Comparison of ENCODE assay signal across 25 cellular contexts in genomic region chr2:73301636-73302035, GRCh38. TPM values are rescaled to one million over a fixed set of nuclear protein-coding genes. Genes with fewer than 3 reads are reported as not detected.
"Had no signal": no experiment of that assay in that cellular context is flagged by ENCODE, and none has a peak within 500 bp of the region (broad histone marks: within the 10 kb centered on the region; RNA-seq: fewer than 3 reads in every experiment).

No MANE protein-coding gene starts in this region.

- H3K4me3 Mint-ChIP-seq: IgD-negative memory B cell had no signal

- H3K4me3 ChIP-seq: K562, SJCRH30 had no signal

- DNase-seq: Kasumi-1, MV-4-11, NCI-H1048, NCI-H1105 treated with DMSO at 0.1 percent for 48 hours, NCI-H1417 treated with DMSO at 0.1 percent for 48 hours, NCI-H146, NCI-H1694 treated with DMSO at 0.1 percent for 48 hours, NCI-H1930, NCI-H2081, NCI-H2107, NCI-H2227 treated with DMSO at 0.1 percent for 48 hours, NCI-H446, NCI-H510A, NCI-H524 treated with DMSO at 0.1 percent for 48 hours, NCI-H69, NCI-H774, SHP77, SJCRH30 had no signal

- H3K36me3 Mint-ChIP-seq: IgD-negative memory B cell had no signal

- H3K9ac ChIP-seq: KMS-11 had no signal

- H3K27ac ChIP-seq: HL-60, KMS-11, RWPE1, SJCRH30 had no signal

- ATAC-seq: K562, SK-N-SH treated with all-trans-retinoic acid at 6 μM for 48 hours had no signal

- H3K27ac Mint-ChIP-seq: IgD-negative memory B cell had no signal

- H3K4me2 ChIP-seq: KMS-11 had no signal

- H3K4me1 Mint-ChIP-seq: IgD-negative memory B cell had no signal

- H3K36me3 ChIP-seq: SJCRH30 had no signal

- H3K9me3 ChIP-seq: SJCRH30 had no signal

RNA-seq across cellular contexts. Expression of gene EGR4, which starts 8.3 kb away (rescaled TPM):
- total RNA-seq: K562, M059J, SJCRH30 had no signal
- polyA plus RNA-seq: K562 had no signal
